Comparison of ENCODE assay signal across 8 cellular contexts in the genomic region with DNA sequence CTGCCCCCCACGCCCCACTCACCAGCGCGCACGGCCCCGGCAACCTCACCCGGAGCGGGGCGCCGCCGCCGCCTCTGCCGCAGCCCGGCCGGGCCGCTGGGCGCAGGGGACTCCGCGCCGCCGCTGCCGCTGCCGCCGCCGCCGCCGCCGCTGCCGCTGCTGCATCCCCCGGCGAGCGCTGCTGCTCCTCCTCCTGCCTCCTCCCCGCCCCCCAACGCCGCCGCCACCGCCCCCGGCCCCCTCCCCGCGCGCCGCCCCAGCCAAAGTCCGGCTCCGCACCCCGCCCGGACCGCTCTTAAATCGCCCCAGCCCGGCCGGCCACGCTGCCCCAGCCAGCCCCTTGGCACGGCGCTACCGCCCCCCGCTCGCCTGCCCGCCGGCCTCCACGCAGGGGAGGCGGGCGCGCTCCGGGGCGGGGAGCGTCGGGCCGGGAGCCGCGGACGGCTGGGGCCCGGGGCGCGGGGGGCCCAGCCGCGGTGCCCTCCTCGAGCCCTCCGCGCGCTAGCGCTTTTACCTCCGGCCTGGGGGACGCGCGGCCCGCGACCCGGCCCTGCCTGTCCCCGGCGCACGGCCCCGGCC. TPM values are rescaled to one million over a fixed set of nuclear protein-coding genes. Genes with fewer than 3 reads are reported as not detected.
DNase-seq lines count a peak whose midpoint lies in the region; ATAC-seq and TF ChIP-seq lines count a peak whose summit lies in the region.

Gene SULF2, minus strand, starts transcription at position 161 of the 579 bp plus-strand sequence. CDS start 28,118 bp downstream, outside the sequence.

- H3K4me1 Mint-ChIP-seq in activated T-helper 17 cell treated with anti-CD3 and anti-CD28 coated beads, Interleukin-2, amount 50 U/mL, for 72 hours, result peaks cover 8% of the 10 kb centered on the region
- peaks cover 29% of the 10 kb centered on the region for H3K4me1 Mint-ChIP-seq in progenitor cell of endocrine pancreas (ENCODE audit: low read depth)

- H3K27me3 Mint-ChIP-seq in activated T-helper 17 cell treated with anti-CD3 and anti-CD28 coated beads, Interleukin-2, amount 50 U/mL, for 72 hours, result peaks cover 59% of the 10 kb centered on the region
- peaks cover 12% of the 10 kb centered on the region for H3K27me3 Mint-ChIP-seq in progenitor cell of endocrine pancreas

- 1% methylated on average over 34 to 87 of the region's 90 CpGs for WGBS in heart right ventricle, 2 donors

- no peak for TF ChIP-seq CTCF in heart right ventricle (IDR thresholded peaks at IDR 0.05)
- no peak for TF ChIP-seq CTCF in progenitor cell of endocrine pancreas (IDR thresholded peaks at IDR 0.05; ENCODE audit: unreplicated experiment)
- no peak for TF ChIP-seq CTCF in GM10248 (IDR thresholded peaks at IDR 0.05; ENCODE audit: control extremely low read depth, extremely low read depth, low read depth, missing control alignments)

- DNase-seq in NCI-H2171 (lab: John Stamatoyannopoulos, UW) (peak; percentile 26), NCI-H2171 treated with DMSO at 0.1 percent for 48 hours (lab: John Stamatoyannopoulos, UW) (no peak), heart right ventricle (peak; percentile 41 to 65), progenitor cell of endocrine pancreas (ENCODE audit: low spot score, unreplicated experiment) (peak; percentile 34), HuH-7 (ENCODE audit: low spot score) (no peak), GM10248 (ENCODE audit: extremely low spot score) (no peak)

- peak within 1 kb of the TSS; percentile 32 to 78 (median 67) for H3K4me3 ChIP-seq in heart right ventricle

- no peak for ATAC-seq in activated T-helper 17 cell treated with anti-CD3 and anti-CD28 coated beads, Interleukin-2, amount 50 U/mL, for 72 hours (replicated peaks)
- peak in 5 of 8 donors; percentile 6 to 17 (median 12) for ATAC-seq in heart right ventricle
- ATAC-seq in GM18861 (IDR thresholded peaks at IDR 0.05; ENCODE audit: unreplicated experiment), result no peak

- intact Hi-C loops in heart right ventricle (cut with DNase I), result loop anchor here in 7 of 10 donors (5.0 to 10.0 kb wide), 8 partner anchors 61 to 837 kb away; no protein-coding TSS in a partner anchor

- H3K36me3 ChIP-seq in heart right ventricle, result no peaks in the 10 kb centered on the region

- peaks cover 0 to 52% (median 21%) of the 10 kb centered on the region in 9 donors for H3K4me1 ChIP-seq in heart right ventricle

- no peaks in the 10 kb centered on the region for H3K36me3 Mint-ChIP-seq in activated T-helper 17 cell treated with anti-CD3 and anti-CD28 coated beads, Interleukin-2, amount 50 U/mL, for 72 hours (ENCODE audit: low read depth)
- no peaks in the 10 kb centered on the region for H3K36me3 Mint-ChIP-seq in progenitor cell of endocrine pancreas (ENCODE audit: insufficient read depth)

- CTCF ChIA-PET in GM10248 (lab: Yijun Ruan, JAX), result interaction anchor here (1.2 to 2.4 kb wide), 7 partner anchors 18 to 835 kb away, joined by 4 to 58 read pairs (median 6); no protein-coding TSS in a partner anchor

- H3K27ac ChIP-seq in heart right ventricle, result peak within 1 kb of the TSS; percentile 62 to 87 (median 85)

- no peaks in the 10 kb centered on the region for H3K9me3 Mint-ChIP-seq in activated T-helper 17 cell treated with anti-CD3 and anti-CD28 coated beads, Interleukin-2, amount 50 U/mL, for 72 hours
- no peaks in the 10 kb centered on the region for H3K9me3 Mint-ChIP-seq in progenitor cell of endocrine pancreas (ENCODE audit: low read depth)

- no peak within 1 kb of the TSS for H3K27ac Mint-ChIP-seq in activated T-helper 17 cell treated with anti-CD3 and anti-CD28 coated beads, Interleukin-2, amount 50 U/mL, for 72 hours
- H3K27ac Mint-ChIP-seq in progenitor cell of endocrine pancreas, result peak within 1 kb of the TSS; percentile 99

- peak within 1 kb of the TSS; percentile 77 for H3K4me3 Mint-ChIP-seq in activated T-helper 17 cell treated with anti-CD3 and anti-CD28 coated beads, Interleukin-2, amount 50 U/mL, for 72 hours
- H3K4me3 Mint-ChIP-seq in progenitor cell of endocrine pancreas (ENCODE audit: low read depth), result peak within 1 kb of the TSS; percentile 94

- POLR2A ChIA-PET in GM10248 (lab: Yijun Ruan, JAX), result no interaction called here

- peaks cover 0 to 70% (median 10%) of the 10 kb centered on the region in 7 donors for H3K27me3 ChIP-seq in heart right ventricle

- no peaks in the 10 kb centered on the region for H3K9me3 ChIP-seq in heart right ventricle

RNA-seq across cellular contexts. Expression of gene SULF2, which starts in this region (rescaled TPM):
- 1 to 10 TPM; 1.6 to 2.2 TPM for total RNA-seq in activated T-helper 17 cell treated with anti-CD3 and anti-CD28 coated beads, Interleukin-2, amount 50 U/mL, for 72 hours
- total RNA-seq in heart right ventricle, result 10 to 100 TPM; 16.7 to 39.9 (median 26.4) TPM
- polyA plus RNA-seq in heart right ventricle, result 10 to 100 TPM; 21.0 to 40.6 TPM
- total RNA-seq in progenitor cell of endocrine pancreas, result 94.5 and 104 TPM in 2 replicates

Comparison
In these comparisons a context has a peak if more than half of its experiments do, and no peak if none do; other contexts are left out.
1. RNA of gene SULF2 (total RNA-seq): 94.5 to 104 TPM in progenitor cell of endocrine pancreas and 16.7 to 39.9 TPM in heart right ventricle; 1.6 to 2.2 TPM in activated T-helper 17 cell treated with anti-CD3 and anti-CD28 coated beads, Interleukin-2, amount 50 U/mL, for 72 hours; every median in the first group is over 4 times any median in the second.
2. DNase-seq: peak in NCI-H2171 (single experiment), heart right ventricle (2 of 2) and progenitor cell of endocrine pancreas (single experiment); none in NCI-H2171 treated with DMSO at 0.1 percent for 48 hours (single experiment), HuH-7 (single experiment) and GM10248 (single experiment).
3. ATAC-seq: peak in heart right ventricle (5 of 8); none in activated T-helper 17 cell treated with anti-CD3 and anti-CD28 coated beads, Interleukin-2, amount 50 U/mL, for 72 hours (single experiment) and GM18861 (single experiment).